8 cellular contexts compared by ENCODE assay signal in genomic region chr17:81345211-81346089, GRCh38. TPM values are rescaled to one million over a fixed set of nuclear protein-coding genes. Genes with fewer than 3 reads are reported as not detected.
DNase-seq lines count a peak whose midpoint lies in the region; ATAC-seq and TF ChIP-seq lines count a peak whose summit lies in the region.

No MANE protein-coding gene starts in this region.

- H3K36me3 ChIP-seq in lung (ENCODE audit: control insufficient read depth in 2 of 2, insufficient read depth in 2 of 2, low read length in 2 of 2) = no peaks in the 10 kb centered on the region

- TF ChIP-seq CTCF in AG04450 (IDR thresholded peaks at IDR 0.05; ENCODE audit: low read depth, low read length) (peak; percentile 46), lung (IDR thresholded peaks at IDR 0.05; ENCODE audit: control extremely low read depth, extremely low read depth) (no peak)

- H3K9me3 ChIP-seq in AG04450 (ENCODE audit: control insufficient read depth, insufficient read depth, low read length) (no peaks in the 10 kb centered on the region; the same call in 1 of the 2 replicates), lung (ENCODE audit: control insufficient read depth in 2 of 2, insufficient read depth in 1 of 2, low read length in 1 of 2) (peaks cover 0 to 2% of the 10 kb centered on the region in 2 donors)

- no peaks in the 10 kb centered on the region for H3K27me3 ChIP-seq in AG04450 (ENCODE audit: control insufficient read depth, insufficient read depth, low read length)
- no peaks in the 10 kb centered on the region for H3K27me3 ChIP-seq in lung (ENCODE audit: control insufficient read depth, insufficient read depth)

- POLR2A ChIA-PET in AG04450 (lab: Yijun Ruan, JAX) = interaction anchor here (1.0 to 2.5 kb wide), 2 partner anchors 15 to 167 kb away, joined by 3 to 19 read pairs; partner anchors contain the start of gene ACTG1

- H3K27ac ChIP-seq in AG04450 (ENCODE audit: low read depth, low read length) = peak overlapping the region; percentile 96
- peak overlapping the region; percentile 98 for H3K27ac ChIP-seq in lung (ENCODE audit: low read depth in 1 of 2, low read length in 1 of 2)

- H3K4me1 ChIP-seq in lung (ENCODE audit: control insufficient read depth in 2 of 2, insufficient read depth in 2 of 2, low read length in 2 of 2) = peaks cover 0 to 14% of the 10 kb centered on the region in 2 donors

- no peak for DNase-seq in AG04450 (ENCODE audit: low read depth, low spot score)
- peak; percentile 74 for DNase-seq in NCI-H2171 (lab: John Stamatoyannopoulos, UW)
- peak; percentile 73 for DNase-seq in activated CD4-positive, alpha-beta T cell treated with anti-CD3 and anti-CD28 coated beads for 48 hours
- peak; percentile 24 for DNase-seq in effector CD4-positive, alpha-beta T cell
- DNase-seq in lung (ENCODE audit: low spot score) = peak; percentile 87
- peak; percentile 51 to 54 for DNase-seq in stimulated activated CD8-positive, alpha-beta memory T cell treated with anti-CD3 and anti-CD28 coated beads, Interleukin-2, amount 100 ng/mL, for 48 hours (ENCODE audit: low read depth in 2 of 2)

- WGBS in lung, 2 donors = 1% methylated on average over 67 to 96 of the region's 96 CpGs

- H3K4me3 ChIP-seq in AG04450 (ENCODE audit: low read depth, low read length) = peak overlapping the region; percentile 97
- H3K4me3 ChIP-seq in lung = peak overlapping the region; percentile 79

- CTCF ChIA-PET in AG04450 (lab: Charles Lee) = interaction anchor here (0.8 to 1.2 kb wide), 2 partner anchors 47 to 49 kb away, joined by 3 read pairs; partner anchors contain the start of gene BAHCC1

- ATAC-seq in GM18502 (IDR thresholded peaks at IDR 0.05; ENCODE audit: poor library complexity, unreplicated experiment) (peak; percentile 50), HG02943 (IDR thresholded peaks at IDR 0.05; ENCODE audit: low read depth, unreplicated experiment) (peak; percentile 37), lung (ENCODE audit: insufficient read depth, low FRiP score) (peak; percentile 45)

RNA-seq across cellular contexts. Expression of gene BAHCC1, which starts 49.8 kb away (rescaled TPM):
- polyA plus RNA-seq in AG04450 (2011; rRNA removed) (1.3 and 2.5 TPM in 2 replicates), lung (10 to 100 TPM in 1 of 2 donors, 1 to 10 TPM in 1; 7.6 to 10.5 TPM)
- 3.3 and 6.3 TPM in 2 replicates for polyA minus RNA-seq in AG04450 (2011; rRNA and poly(A)+ RNA removed)
- 10 to 100 TPM; 24.4 to 24.9 TPM for total RNA-seq in lung

RNA-seq across cellular contexts. Expression of gene SLC38A10, which starts 50.3 kb away (rescaled TPM):
- polyA plus RNA-seq in AG04450 (2011; rRNA removed) (29.3 and 40.8 TPM in 2 replicates), lung (10 to 100 TPM; 69.6 to 95.3 TPM)
- 50.3 and 59.9 TPM in 2 replicates for polyA minus RNA-seq in AG04450 (2011; rRNA and poly(A)+ RNA removed)
- 100 to 1,000 TPM in 1 of 2 donors, 10 to 100 TPM in 1; 56.0 to 127 TPM for total RNA-seq in lung
